Comparison of ENCODE assay signal across 16 cellular contexts in genomic region chr4:25457053-25457715, GRCh38.
A peak's percentile ranks its signal among the peaks of the same experiment; 100 is the strongest.
DNase-seq lines count a peak whose midpoint lies in the region; ATAC-seq, FAIRE-seq and TF ChIP-seq lines count a peak whose summit lies in the region.
"Had no signal": no experiment of that assay in that cellular context is flagged by ENCODE, and none has a peak within 500 bp of the region (broad histone marks: within the 10 kb centered on the region; RNA-seq: fewer than 3 reads in every experiment).

No MANE protein-coding gene starts in this region.

- H3K4me3 ChIP-seq in spleen, result no peak overlapping the region
- H3K4me3 ChIP-seq: lower lobe of right lung had no signal

- intact Hi-C loops in spleen (cut with DNase I; ENCODE audit: low total_unique reads), result no loop called here

- FAIRE-seq in H54 (lab: Jason Lieb, UNC), result no peak
- FAIRE-seq: GM18507 had no signal

- ATAC-seq in HG03135 (IDR thresholded peaks at IDR 0.05; ENCODE audit: unreplicated experiment), result no peak
- ATAC-seq: Panc1 had no signal

- no peak for TF ChIP-seq POLR2A in H54 (IDR thresholded peaks at IDR 0.05; ENCODE audit: low read depth, low read length)
- TF ChIP-seq POLR2A in spleen (IDR thresholded peaks at IDR 0.05), result no peak

- H3K27me3 ChIP-seq in spleen (replicated peaks in 1 of 7), result no peaks in the 10 kb centered on the region
- H3K27me3 ChIP-seq: BE2C had no signal

- H3K36me3 ChIP-seq in spleen, result no peaks in the 10 kb centered on the region
- H3K36me3 ChIP-seq: BE2C, lower lobe of right lung had no signal

- TF ChIP-seq CTCF in spleen (IDR thresholded peaks at IDR 0.05 in 8 of 11, conservative IDR thresholded peaks at IDR 0.05 in 3 of 11), result no peak

- peak; percentile 81 for DNase-seq in A172 (ENCODE audit: low spot score)
- DNase-seq in H54 (ENCODE audit: insufficient read length, low spot score), result peak; percentile 45
- DNase-seq in SW 1271 (lab: John Stamatoyannopoulos, UW), result peak; percentile 40 to 81
- DNase-seq in glomerular endothelial cell (ENCODE audit: extremely low read depth, low read depth, low spot score), result peak; percentile 67
- DNase-seq in NCI-H446 treated with DMSO at 0.1 percent for 48 hours (lab: John Stamatoyannopoulos, UW), result no peak
- DNase-seq in stimulated activated CD4-positive, alpha-beta T cell treated with anti-CD3 and anti-CD28 coated beads, Interleukin-12 subunit alpha, Interleukin-12 subunit beta, amount 100 ng/mL, for 4 hours, result no peak
- no peak for DNase-seq in spleen
- DNase-seq: BE2C; DND-41; effector CD8-positive, alpha-beta T cell; Karpas-422; lower lobe of right lung; stimulated activated CD4-positive, alpha-beta T cell treated with anti-CD3 and anti-CD28 coated beads, Interleukin-15, amount 100 ng/mL, for 24 hours had no signal

- no peak overlapping the region for H3K27ac ChIP-seq in spleen
- H3K27ac ChIP-seq: lower lobe of right lung had no signal

- no peaks in the 10 kb centered on the region for H3K9me3 ChIP-seq in spleen
- H3K9me3 ChIP-seq: BE2C, lower lobe of right lung had no signal

- H3K4me1 ChIP-seq in spleen, result no peaks in the 10 kb centered on the region
- H3K4me1 ChIP-seq: BE2C had no signal

- WGBS in spleen, 5 donors, result 49 to 74% (median 62%) methylated on average over 3 of the region's 3 CpGs

Comparison
In these comparisons a context has a peak if more than half of its experiments do, and no peak if none do; other contexts are left out.
1. DNase-seq: peak in A172 (single experiment), H54 (single experiment), SW 1271 (2 of 2) and glomerular endothelial cell (single experiment); none in NCI-H446 treated with DMSO at 0.1 percent for 48 hours (single experiment), stimulated activated CD4-positive, alpha-beta T cell treated with anti-CD3 and anti-CD28 coated beads, Interleukin-12 subunit alpha, Interleukin-12 subunit beta, amount 100 ng/mL, for 4 hours (single experiment) and spleen (single experiment).